8 cellular contexts compared by ENCODE assay signal in genomic region chr7:129433823-129434171, GRCh38. TPM values are rescaled to one million over a fixed set of nuclear protein-coding genes. Genes with fewer than 3 reads are reported as not detected.
DNase-seq lines count a peak whose midpoint lies in the region; ATAC-seq and TF ChIP-seq lines count a peak whose summit lies in the region.

No MANE protein-coding gene starts in this region.

- H3K4me3 ChIP-seq in prostate gland: peak overlapping the region; percentile 50 to 53

- H3K4me1 ChIP-seq in prostate gland (replicated peaks): no peaks in the 10 kb centered on the region

- no peak for TF ChIP-seq CTCF in prostate gland (IDR thresholded peaks at IDR 0.05)

- no peak for TF ChIP-seq POLR2A in prostate gland (IDR thresholded peaks at IDR 0.05)

- peak; percentile 62 for DNase-seq in AG08395 (ENCODE audit: low spot score)
- DNase-seq in SW 1271 (lab: John Stamatoyannopoulos, UW): peak; percentile 69 to 88
- DNase-seq in germinal center (ENCODE audit: low spot score): peak; percentile 12
- no peak for DNase-seq in prostate gland (ENCODE audit: low spot score)
- DNase-seq in NCI-H146 treated with DMSO at 0.1 percent for 48 hours (lab: John Stamatoyannopoulos, UW; ENCODE audit: unreplicated experiment): no peak
- DNase-seq in GM19240 (ENCODE audit: insufficient read length, low spot score): no peak

- no peaks in the 10 kb centered on the region for H3K9me3 ChIP-seq in prostate gland

- peak; percentile 69 for ATAC-seq in GM18907 (IDR thresholded peaks at IDR 0.05; ENCODE audit: unreplicated experiment)
- ATAC-seq in HG03103 (IDR thresholded peaks at IDR 0.05; ENCODE audit: low read depth, unreplicated experiment): peak; percentile 39

- WGBS in prostate gland: under 1% methylated on average over 20 of the region's 20 CpGs

- intact Hi-C loops in prostate gland (cut with DNase I): no loop called here

- H3K27ac ChIP-seq in prostate gland: no peak overlapping the region

- no peaks in the 10 kb centered on the region for H3K27me3 ChIP-seq in prostate gland (replicated peaks; ENCODE audit: insufficient read depth)

- no peaks in the 10 kb centered on the region for H3K36me3 ChIP-seq in prostate gland

RNA-seq across cellular contexts. Expression of gene STRIP2, which starts 0.4 kb away (rescaled TPM):
- total RNA-seq in prostate gland: 1 to 10 TPM; 1.1 to 5.5 TPM

Comparison
In these comparisons a context has a peak if more than half of its experiments do, and no peak if none do; other contexts are left out.
1. DNase-seq: peak in AG08395 (single experiment), SW 1271 (2 of 2) and germinal center (single experiment); none in prostate gland (single experiment), NCI-H146 treated with DMSO at 0.1 percent for 48 hours (single experiment) and GM19240 (single experiment).